In genomic region chr2:149002891-149003740, GRCh38 we compare ENCODE assay signal across 27 cellular contexts. TPM values are rescaled to one million over a fixed set of nuclear protein-coding genes. Genes with fewer than 3 reads are reported as not detected.
DNase-seq lines count a peak whose midpoint lies in the region; TF ChIP-seq lines count a peak whose summit lies in the region.
"Had no signal": no experiment of that assay in that cellular context is flagged by ENCODE, and none has a peak within 500 bp of the region (broad histone marks: within the 10 kb centered on the region; RNA-seq: fewer than 3 reads in every experiment).

No MANE protein-coding gene starts in this region.

- intact Hi-C loops in vagina (cut with DNase I), result no loop called here

- no peaks in the 10 kb centered on the region for H3K27me3 ChIP-seq in layer of hippocampus (ENCODE audit: control insufficient read depth, insufficient read depth, low read length)
- H3K27me3 ChIP-seq in vagina, result no peaks in the 10 kb centered on the region
- H3K27me3 ChIP-seq: breast epithelium, colonic mucosa, SJCRH30 had no signal

- in situ Hi-C loops in GM13976 (cut with MboI; ENCODE audit: low sequenced_read_pairs, unreplicated experiment), result no loop called here

- no peak for TF ChIP-seq POLR2A in vagina (IDR thresholded peaks at IDR 0.05)

- peak overlapping the region; percentile 15 for H3K27ac ChIP-seq in layer of hippocampus (ENCODE audit: low read depth, low read length)
- H3K27ac ChIP-seq in vagina, result peak overlapping the region; percentile 55
- H3K27ac ChIP-seq: breast epithelium, colonic mucosa, SJCRH30, tibial artery had no signal

- no peak for TF ChIP-seq CTCF in GM13976 (IDR thresholded peaks at IDR 0.05; ENCODE audit: borderline replicate concordance, control extremely low read depth, extremely low read depth, insufficient read depth, missing control alignments)
- no peak for TF ChIP-seq CTCF in vagina (IDR thresholded peaks at IDR 0.05)

- H3K36me3 ChIP-seq in vagina, result no peaks in the 10 kb centered on the region
- H3K36me3 ChIP-seq: breast epithelium, colonic mucosa, SJCRH30, tibial artery had no signal

- peak overlapping the region; percentile 26 to 34 for H3K4me3 ChIP-seq in vagina
- H3K4me3 ChIP-seq: breast epithelium, colonic mucosa, SJCRH30, tibial artery had no signal

- H3K9me3 ChIP-seq in vagina, result no peaks in the 10 kb centered on the region
- H3K9me3 ChIP-seq: breast epithelium, colonic mucosa, SJCRH30, tibial artery had no signal

- peaks cover 25% of the 10 kb centered on the region for H3K4me1 ChIP-seq in vagina
- H3K4me1 ChIP-seq: colonic mucosa, SJCRH30 had no signal

- DNase-seq in GM13976 (ENCODE audit: low spot score) (peak; percentile 13), cerebellar cortex (ENCODE audit: low spot score) (peak; percentile 62), vagina (ENCODE audit: extremely low spot score in 2 of 2) (no peak), NCI-H1048 (lab: John Stamatoyannopoulos, UW) (no peak), midbrain (lab: John Stamatoyannopoulos, UW) (no peak), NCI-H1417 treated with DMSO at 0.1 percent for 48 hours (lab: John Stamatoyannopoulos, UW) (no peak)
- DNase-seq: activated B cell treated with CpG ODN at 0.5 μM for 24 hours; activated CD4-positive, alpha-beta T cell treated with anti-CD3 and anti-CD28 coated beads, Interleukin-2, amount 50 U/mL, for 4 hours; activated naive CD4-positive, alpha-beta T cell treated with anti-CD3 and anti-CD28 coated beads for 36 hours; colonic mucosa; effector memory CD8-positive, alpha-beta T cell; mesenchymal stem cell; naive B cell; NCI-H1105 treated with DMSO at 0.1 percent for 48 hours; NCI-H2081 treated with DMSO at 0.1 percent for 48 hours; NCI-H345; retina; SJCRH30; small intestine; stimulated activated CD4-positive, alpha-beta T cell treated with anti-CD3 and anti-CD28 coated beads, Interleukin-1b, Interleukin-23, amount 100 ng/mL, for 48 hours; stimulated activated CD8-positive, alpha-beta memory T cell treated with anti-CD3 and anti-CD28 coated beads, Interleukin-4, amount 100 ng/mL, for 48 hours; stimulated activated naive CD8-positive, alpha-beta T cell treated with anti-CD3 and anti-CD28 coated beads, Interleukin-15, amount 100 ng/mL, for 72 hours; tibial artery had no signal

RNA-seq across cellular contexts. Expression of gene LYPD6B, which starts 35.4 kb away (rescaled TPM):
- 10.1 TPM for total RNA-seq in vagina
- total RNA-seq: activated naive CD4-positive, alpha-beta T cell treated with anti-CD3 and anti-CD28 coated beads for 36 hours; activated T-helper 1 cell treated with anti-CD3 and anti-CD28 coated beads, Interleukin-12 subunit alpha, Interleukin-12 subunit beta, Interleukin-2, Interleukin-4 antibody, amounts not matched to agents 30 ng/mL and 10 ng/mL and 1 ng/mL, durations not matched to agents 14 hours and 24 hours and 36 hours; left lobe of liver; SJCRH30 had no signal

Comparison
In these comparisons a context has a peak if more than half of its experiments do, and no peak if none do; other contexts are left out.
1. DNase-seq: peak in GM13976 (single experiment) and cerebellar cortex (single experiment); none in vagina (0 of 2), NCI-H1048 (single experiment), midbrain (single experiment) and NCI-H1417 treated with DMSO at 0.1 percent for 48 hours (single experiment).